7 cellular contexts compared by ENCODE assay signal in the genomic region with DNA sequence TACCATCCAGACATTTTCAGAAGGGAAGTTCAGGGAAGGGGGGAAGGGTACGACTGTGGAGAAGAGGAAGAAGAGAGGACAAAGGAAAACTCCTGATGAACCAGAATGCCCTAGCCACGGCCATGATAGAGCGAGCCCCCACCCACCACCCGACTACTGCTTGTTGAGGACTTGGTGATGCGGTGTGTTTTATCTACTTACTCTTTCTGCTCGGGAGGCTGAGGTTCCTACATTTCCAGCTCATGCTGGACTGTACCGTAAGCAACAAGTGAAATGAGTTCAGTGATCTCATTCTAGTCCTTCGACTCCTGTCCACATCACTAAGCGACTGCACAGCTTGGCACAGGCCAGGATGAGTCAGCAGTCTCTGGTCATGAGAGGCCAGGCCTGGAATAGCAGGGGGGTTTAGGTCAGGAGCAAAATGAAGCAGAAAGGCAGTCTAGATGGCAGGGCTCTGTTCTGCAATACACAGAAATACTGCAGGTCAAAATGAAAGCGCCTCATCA.
DNase-seq lines count a peak whose midpoint lies in the region; ATAC-seq and TF ChIP-seq lines count a peak whose summit lies in the region.

No MANE protein-coding gene starts in this region.

- ATAC-seq in GM18505 (IDR thresholded peaks at IDR 0.05; ENCODE audit: unreplicated experiment) (no peak), GM21529 (IDR thresholded peaks at IDR 0.05; ENCODE audit: unreplicated experiment) (no peak)

- H3K36me3 Mint-ChIP-seq in activated naive CD8-positive, alpha-beta T cell treated with anti-CD3 and anti-CD28 coated beads for 36 hours: peaks cover 34% of the 10 kb centered on the region
- no peaks in the 10 kb centered on the region for H3K36me3 Mint-ChIP-seq in osteocyte (ENCODE audit: unreplicated experiment)

- DNase-seq in HPDE6-E6E7 (ENCODE audit: extremely low spot score) (peak; percentile 73), glomerular visceral epithelial cell (ENCODE audit: extremely low spot score) (peak; percentile 95), osteocyte (ENCODE audit: extremely low spot score, unreplicated experiment) (peak; percentile 91), NCI-H187 (lab: John Stamatoyannopoulos, UW) (no peak)
- peak; percentile 3 for DNase-seq in activated naive CD8-positive, alpha-beta T cell treated with anti-CD3 and anti-CD28 coated beads for 36 hours

- TF ChIP-seq POLR2A in GM18505 (IDR thresholded peaks at IDR 0.05; ENCODE audit: borderline replicate concordance, extremely low read depth, insufficient read depth, insufficient read length): no peak

- H3K27me3 Mint-ChIP-seq in activated naive CD8-positive, alpha-beta T cell treated with anti-CD3 and anti-CD28 coated beads for 36 hours: no peaks in the 10 kb centered on the region
- no peaks in the 10 kb centered on the region for H3K27me3 Mint-ChIP-seq in osteocyte (ENCODE audit: unreplicated experiment)

- H3K9me3 Mint-ChIP-seq in activated naive CD8-positive, alpha-beta T cell treated with anti-CD3 and anti-CD28 coated beads for 36 hours: no peaks in the 10 kb centered on the region
- no peaks in the 10 kb centered on the region for H3K9me3 Mint-ChIP-seq in osteocyte (ENCODE audit: unreplicated experiment)

- no peak for TF ChIP-seq CTCF in osteocyte (IDR thresholded peaks at IDR 0.05)

- peaks cover 32% of the 10 kb centered on the region for H3K4me1 Mint-ChIP-seq in activated naive CD8-positive, alpha-beta T cell treated with anti-CD3 and anti-CD28 coated beads for 36 hours
- peaks cover 38% of the 10 kb centered on the region for H3K4me1 Mint-ChIP-seq in osteocyte (ENCODE audit: unreplicated experiment)

- no peak overlapping the region for H3K4me3 Mint-ChIP-seq in activated naive CD8-positive, alpha-beta T cell treated with anti-CD3 and anti-CD28 coated beads for 36 hours
- peak overlapping the region; percentile 63 for H3K4me3 Mint-ChIP-seq in osteocyte (ENCODE audit: unreplicated experiment)

- H3K27ac Mint-ChIP-seq in activated naive CD8-positive, alpha-beta T cell treated with anti-CD3 and anti-CD28 coated beads for 36 hours: peak overlapping the region; percentile 25
- H3K27ac Mint-ChIP-seq in osteocyte (ENCODE audit: unreplicated experiment): peak overlapping the region; percentile 95

Comparison
In these comparisons a context has a peak if more than half of its experiments do, and no peak if none do; other contexts are left out.
1. DNase-seq: peak in HPDE6-E6E7 (single experiment), activated naive CD8-positive, alpha-beta T cell treated with anti-CD3 and anti-CD28 coated beads for 36 hours (single experiment), glomerular visceral epithelial cell (single experiment) and osteocyte (single experiment); none in NCI-H187 (0 of 2).